Comparison of ENCODE assay signal across 16 cellular contexts in genomic region chr7:35487841-35488240, GRCh38.
DNase-seq lines count a peak whose midpoint lies in the region; ATAC-seq and TF ChIP-seq lines count a peak whose summit lies in the region.
"Had no signal": no experiment of that assay in that cellular context is flagged by ENCODE, and none has a peak within 500 bp of the region (broad histone marks: within the 10 kb centered on the region; RNA-seq: fewer than 3 reads in every experiment).

No MANE protein-coding gene starts in this region.

- no peaks in the 10 kb centered on the region for H3K36me3 ChIP-seq in esophagus muscularis mucosa
- no peaks in the 10 kb centered on the region for H3K36me3 ChIP-seq in trophoblast cell (ENCODE audit: control insufficient read depth in 1 of 2, insufficient read depth in 2 of 2, low read length in 2 of 2)
- H3K36me3 ChIP-seq: BLaER1 treated with 17β-estradiol and CSF1 and Interleukin-3, amounts not matched to agents 10 nM and 100 nM had no signal

- H2BK12ac ChIP-seq in trophoblast cell (ENCODE audit: low read length): peak overlapping the region; percentile 82

- H3K4me1 ChIP-seq in esophagus muscularis mucosa (peaks cover 0 to 2% (median 0%) of the 10 kb centered on the region in 4 donors), trophoblast cell (ENCODE audit: control insufficient read depth in 1 of 2, insufficient read depth in 2 of 2, low read length in 2 of 2) (peaks cover 19 to 25% of the 10 kb centered on the region in 2 experiments)
- H3K4me1 ChIP-seq: A549; BLaER1 treated with 17β-estradiol and CSF1 and Interleukin-3, amounts not matched to agents 10 nM and 100 nM; Caco-2 had no signal

- no peak overlapping the region for H2BK5ac ChIP-seq in trophoblast cell (ENCODE audit: low read depth, low read length, poor library complexity)

- no peak overlapping the region for H4K12ac ChIP-seq in trophoblast cell (ENCODE audit: low read depth, low read length)

- H3K9me3 ChIP-seq in esophagus muscularis mucosa (no peaks in the 10 kb centered on the region), trophoblast cell (ENCODE audit: insufficient read depth, low read depth, low read length) (no peaks in the 10 kb centered on the region)
- H3K9me3 ChIP-seq: A549; BLaER1 treated with 17β-estradiol and CSF1 and Interleukin-3, amounts not matched to agents 10 nM and 100 nM; Caco-2 had no signal

- H3K23ac ChIP-seq in trophoblast cell (ENCODE audit: low read length): no peak overlapping the region

- H2AK5ac ChIP-seq in trophoblast cell (ENCODE audit: low read length): peak overlapping the region; percentile 60

- DNase-seq in esophagus muscularis mucosa (ENCODE audit: extremely low spot score) (peak; percentile 90), left lobe of liver (ENCODE audit: low spot score) (peak; percentile 29), trophoblast cell (no peak), NCI-H1694 (lab: John Stamatoyannopoulos, UW) (no peak), T-helper 1 cell (no peak)
- DNase-seq: AML-193; Caco-2; Calu3; CD4-positive, alpha-beta T cell; CD8-positive, alpha-beta T cell; DMS79 treated with DMSO at 0.1 percent for 48 hours; GF-D8 had no signal

- no peak overlapping the region for H3K4ac ChIP-seq in trophoblast cell (ENCODE audit: low read depth, low read length)

- no peak overlapping the region for H3K9ac ChIP-seq in trophoblast cell (ENCODE audit: low read length)
- H3K9ac ChIP-seq: BLaER1 treated with 17β-estradiol and CSF1 and Interleukin-3, amounts not matched to agents 10 nM and 100 nM had no signal

- no peak overlapping the region for H4K8ac ChIP-seq in trophoblast cell (ENCODE audit: low read depth, low read length)

- H2AFZ ChIP-seq in trophoblast cell (ENCODE audit: insufficient read depth, low read length, poor library complexity): no peak overlapping the region

- peak overlapping the region; percentile 61 for H3K18ac ChIP-seq in trophoblast cell (ENCODE audit: low read length)

- H2BK120ac ChIP-seq in trophoblast cell (ENCODE audit: insufficient read depth, low read length, poor library complexity): no peak overlapping the region

- no peak overlapping the region for H3K4me2 ChIP-seq in trophoblast cell (ENCODE audit: low read length)
- H3K4me2 ChIP-seq: A549; BLaER1 treated with 17β-estradiol and CSF1 and Interleukin-3, amounts not matched to agents 10 nM and 100 nM had no signal

- 100% methylated on average over 2 of the region's 2 CpGs for WGBS in esophagus muscularis mucosa
- no CpG with 5 or more reads among the region's 2 CpGs for WGBS in trophoblast cell (ENCODE audit: extremely low coverage, insufficient coverage, insufficient read length)

- no peak for ATAC-seq in left lobe of liver
- ATAC-seq: A549; CD8-positive, alpha-beta T cell had no signal

- H3K14ac ChIP-seq in trophoblast cell (ENCODE audit: low read length): peak overlapping the region; percentile 17

- peaks cover 7% of the 10 kb centered on the region for H3K79me2 ChIP-seq in trophoblast cell (ENCODE audit: control insufficient read depth, insufficient read depth, low read length, poor library complexity)

- H3K27ac ChIP-seq in esophagus muscularis mucosa (replicated peaks in 1 of 4): no peak overlapping the region
- H3K27ac ChIP-seq in trophoblast cell (ENCODE audit: low read depth, low read length): no peak overlapping the region
- H3K27ac ChIP-seq: 22Rv1; A549; BLaER1 treated with 17β-estradiol and CSF1 and Interleukin-3, amounts not matched to agents 10 nM and 100 nM; C4-2B had no signal

- TF ChIP-seq EP300 in esophagus muscularis mucosa (IDR thresholded peaks at IDR 0.05): no peak

- no peak for TF ChIP-seq CTCF in esophagus muscularis mucosa (IDR thresholded peaks at IDR 0.05)

- peaks cover 32% of the 10 kb centered on the region for H3K79me1 ChIP-seq in trophoblast cell (ENCODE audit: low read length)

- H3K27me3 ChIP-seq in esophagus muscularis mucosa (no peaks in the 10 kb centered on the region), trophoblast cell (ENCODE audit: insufficient read depth, low read length) (no peaks in the 10 kb centered on the region)
- H3K27me3 ChIP-seq: BLaER1 treated with 17β-estradiol and CSF1 and Interleukin-3, amounts not matched to agents 10 nM and 100 nM had no signal

- H4K91ac ChIP-seq in trophoblast cell (ENCODE audit: low read depth, low read length): peak overlapping the region; percentile 79

- intact Hi-C loops in esophagus muscularis mucosa (cut with DNase I): no loop called here

- H3K4me3 ChIP-seq in esophagus muscularis mucosa (no peak overlapping the region), trophoblast cell (ENCODE audit: low read depth, low read length) (no peak overlapping the region)
- H3K4me3 ChIP-seq: A549; BLaER1 treated with 17β-estradiol and CSF1 and Interleukin-3, amounts not matched to agents 10 nM and 100 nM had no signal

- TF ChIP-seq POLR2A in esophagus muscularis mucosa (IDR thresholded peaks at IDR 0.05; ENCODE audit: low read depth): no peak

Comparison
In these comparisons a context has a peak if more than half of its experiments do, and no peak if none do; other contexts are left out.
1. DNase-seq: peak in esophagus muscularis mucosa (single experiment) and left lobe of liver (single experiment); none in trophoblast cell (0 of 2), NCI-H1694 (single experiment) and T-helper 1 cell (0 of 5).